8 cellular contexts compared by ENCODE assay signal in the genomic region with DNA sequence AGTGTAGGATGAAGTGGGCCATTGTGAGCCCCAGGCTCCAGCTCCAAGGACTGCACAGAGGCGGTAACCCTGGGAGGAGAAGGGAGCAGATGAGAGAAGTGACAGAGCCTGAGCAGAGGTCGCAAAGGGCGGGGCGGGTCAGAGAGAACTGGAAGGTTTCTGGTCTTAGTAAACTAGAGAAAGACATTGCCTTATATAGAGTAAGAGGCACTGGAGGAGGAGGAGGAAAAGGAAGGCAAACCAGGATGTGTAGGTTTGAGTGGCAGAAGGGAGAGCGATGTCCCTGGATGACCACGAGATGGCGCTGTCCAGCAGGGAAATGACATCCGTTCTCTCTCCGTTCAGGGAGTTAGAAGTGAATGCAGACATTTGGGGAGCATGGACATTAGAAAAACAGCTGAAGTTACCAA. TPM values are rescaled to one million over a fixed set of nuclear protein-coding genes. Genes with fewer than 3 reads are reported as not detected.
A peak's percentile ranks its signal among the peaks of the same experiment; 100 is the strongest.
DNase-seq lines count a peak whose midpoint lies in the region; ATAC-seq, FAIRE-seq and TF ChIP-seq lines count a peak whose summit lies in the region.

No MANE protein-coding gene starts in this region.

- no peaks in the 10 kb centered on the region for H3K9me2 ChIP-seq in GM23338 (ENCODE audit: insufficient read depth)

- peak; percentile 94 for FAIRE-seq in urothelium cell line (lab: Jason Lieb, UNC)

- no peak overlapping the region for H3K4me3 Mint-ChIP-seq in GM23338

- no peaks in the 10 kb centered on the region for H3F3A ChIP-seq in GM23338 (replicated peaks; ENCODE audit: low read depth)

- H2AFZ ChIP-seq in GM23338: peak overlapping the region; percentile 67

- peak overlapping the region; percentile 33; the same call in 1 of the 2 replicates for H3K27ac Mint-ChIP-seq in GM23338

- H3K4me2 ChIP-seq in GM23338: peak overlapping the region; percentile 19; the same call in 1 of the 2 replicates

- peak; percentile 96 for ATAC-seq in GM23338

- TF ChIP-seq CTCF in GM23338 (conservative IDR thresholded peaks at IDR 0.05; ENCODE audit: low read depth in 2 of 2): peak; percentile 89 to 100

- H3K79me2 ChIP-seq in GM23338 (replicated peaks; ENCODE audit: insufficient read depth): no peaks in the 10 kb centered on the region

- DNase-seq in ELR (ENCODE audit: low read depth) (peak; percentile 74), GM23338 (ENCODE audit: low spot score) (peak; percentile 95), LoVo (ENCODE audit: low spot score) (peak; percentile 85), SK-N-DZ (ENCODE audit: low spot score) (peak; percentile 64), head of caudate nucleus (peak; percentile 62 to 92 (median 83)), posterior cingulate gyrus (peak; percentile 52 to 97 (median 82)), urothelium cell line (ENCODE audit: low spot score) (peak; percentile 80)
- DNase-seq in activated naive CD4-positive, alpha-beta T cell treated with anti-CD3 and anti-CD28 coated beads, Interleukin-2, amount 50 U/mL, for 16 hours: peak; percentile 62

- no peaks in the 10 kb centered on the region for H4K20me1 ChIP-seq in GM23338 (replicated peaks; ENCODE audit: insufficient read depth)

- H3K9me3 Mint-ChIP-seq in GM23338: peaks cover 29% of the 10 kb centered on the region

- H3K4me1 Mint-ChIP-seq in GM23338: peaks cover 9% of the 10 kb centered on the region; the same call in 2 of the 3 replicates

- H3K36me3 ChIP-seq in GM23338 (ENCODE audit: insufficient read depth): no peaks in the 10 kb centered on the region; the same call in 1 of the 2 replicates

- H3K27me3 ChIP-seq in GM23338 (ENCODE audit: insufficient read depth): no peaks in the 10 kb centered on the region

- H3K4me3 ChIP-seq in GM23338: no peak overlapping the region

- peaks cover 14% of the 10 kb centered on the region for H3K36me3 Mint-ChIP-seq in GM23338 (ENCODE audit: low read depth)

- intact Hi-C loops in head of caudate nucleus (cut with DNase I): loop anchor here (5.0 kb wide), 1 partner anchor 163 kb away; no protein-coding TSS in a partner anchor
- intact Hi-C loops in posterior cingulate gyrus (cut with DNase I): loop anchor here (1.0 to 5.0 kb wide), 3 partner anchors 62 to 922 kb away; no protein-coding TSS in a partner anchor

- H3K4me1 ChIP-seq in GM23338 (ENCODE audit: insufficient read depth): peaks cover 6% of the 10 kb centered on the region; the same call in 1 of the 2 replicates

- peaks cover 5% of the 10 kb centered on the region for H3K27me3 Mint-ChIP-seq in GM23338 (ENCODE audit: insufficient read depth, low read depth, poor library complexity)

- H3K27ac ChIP-seq in GM23338 (ENCODE audit: low read depth): no peak overlapping the region

TF ChIP-seq in GM23338, 12 proteins besides CTCF, POLR2A, EP300 and RAD21:
- no peak for TF ChIP-seq CREB1 (CRISPR knock-in tag; IDR thresholded peaks at IDR 0.05; ENCODE audit: low read depth)
- TF ChIP-seq, protein P1, sequence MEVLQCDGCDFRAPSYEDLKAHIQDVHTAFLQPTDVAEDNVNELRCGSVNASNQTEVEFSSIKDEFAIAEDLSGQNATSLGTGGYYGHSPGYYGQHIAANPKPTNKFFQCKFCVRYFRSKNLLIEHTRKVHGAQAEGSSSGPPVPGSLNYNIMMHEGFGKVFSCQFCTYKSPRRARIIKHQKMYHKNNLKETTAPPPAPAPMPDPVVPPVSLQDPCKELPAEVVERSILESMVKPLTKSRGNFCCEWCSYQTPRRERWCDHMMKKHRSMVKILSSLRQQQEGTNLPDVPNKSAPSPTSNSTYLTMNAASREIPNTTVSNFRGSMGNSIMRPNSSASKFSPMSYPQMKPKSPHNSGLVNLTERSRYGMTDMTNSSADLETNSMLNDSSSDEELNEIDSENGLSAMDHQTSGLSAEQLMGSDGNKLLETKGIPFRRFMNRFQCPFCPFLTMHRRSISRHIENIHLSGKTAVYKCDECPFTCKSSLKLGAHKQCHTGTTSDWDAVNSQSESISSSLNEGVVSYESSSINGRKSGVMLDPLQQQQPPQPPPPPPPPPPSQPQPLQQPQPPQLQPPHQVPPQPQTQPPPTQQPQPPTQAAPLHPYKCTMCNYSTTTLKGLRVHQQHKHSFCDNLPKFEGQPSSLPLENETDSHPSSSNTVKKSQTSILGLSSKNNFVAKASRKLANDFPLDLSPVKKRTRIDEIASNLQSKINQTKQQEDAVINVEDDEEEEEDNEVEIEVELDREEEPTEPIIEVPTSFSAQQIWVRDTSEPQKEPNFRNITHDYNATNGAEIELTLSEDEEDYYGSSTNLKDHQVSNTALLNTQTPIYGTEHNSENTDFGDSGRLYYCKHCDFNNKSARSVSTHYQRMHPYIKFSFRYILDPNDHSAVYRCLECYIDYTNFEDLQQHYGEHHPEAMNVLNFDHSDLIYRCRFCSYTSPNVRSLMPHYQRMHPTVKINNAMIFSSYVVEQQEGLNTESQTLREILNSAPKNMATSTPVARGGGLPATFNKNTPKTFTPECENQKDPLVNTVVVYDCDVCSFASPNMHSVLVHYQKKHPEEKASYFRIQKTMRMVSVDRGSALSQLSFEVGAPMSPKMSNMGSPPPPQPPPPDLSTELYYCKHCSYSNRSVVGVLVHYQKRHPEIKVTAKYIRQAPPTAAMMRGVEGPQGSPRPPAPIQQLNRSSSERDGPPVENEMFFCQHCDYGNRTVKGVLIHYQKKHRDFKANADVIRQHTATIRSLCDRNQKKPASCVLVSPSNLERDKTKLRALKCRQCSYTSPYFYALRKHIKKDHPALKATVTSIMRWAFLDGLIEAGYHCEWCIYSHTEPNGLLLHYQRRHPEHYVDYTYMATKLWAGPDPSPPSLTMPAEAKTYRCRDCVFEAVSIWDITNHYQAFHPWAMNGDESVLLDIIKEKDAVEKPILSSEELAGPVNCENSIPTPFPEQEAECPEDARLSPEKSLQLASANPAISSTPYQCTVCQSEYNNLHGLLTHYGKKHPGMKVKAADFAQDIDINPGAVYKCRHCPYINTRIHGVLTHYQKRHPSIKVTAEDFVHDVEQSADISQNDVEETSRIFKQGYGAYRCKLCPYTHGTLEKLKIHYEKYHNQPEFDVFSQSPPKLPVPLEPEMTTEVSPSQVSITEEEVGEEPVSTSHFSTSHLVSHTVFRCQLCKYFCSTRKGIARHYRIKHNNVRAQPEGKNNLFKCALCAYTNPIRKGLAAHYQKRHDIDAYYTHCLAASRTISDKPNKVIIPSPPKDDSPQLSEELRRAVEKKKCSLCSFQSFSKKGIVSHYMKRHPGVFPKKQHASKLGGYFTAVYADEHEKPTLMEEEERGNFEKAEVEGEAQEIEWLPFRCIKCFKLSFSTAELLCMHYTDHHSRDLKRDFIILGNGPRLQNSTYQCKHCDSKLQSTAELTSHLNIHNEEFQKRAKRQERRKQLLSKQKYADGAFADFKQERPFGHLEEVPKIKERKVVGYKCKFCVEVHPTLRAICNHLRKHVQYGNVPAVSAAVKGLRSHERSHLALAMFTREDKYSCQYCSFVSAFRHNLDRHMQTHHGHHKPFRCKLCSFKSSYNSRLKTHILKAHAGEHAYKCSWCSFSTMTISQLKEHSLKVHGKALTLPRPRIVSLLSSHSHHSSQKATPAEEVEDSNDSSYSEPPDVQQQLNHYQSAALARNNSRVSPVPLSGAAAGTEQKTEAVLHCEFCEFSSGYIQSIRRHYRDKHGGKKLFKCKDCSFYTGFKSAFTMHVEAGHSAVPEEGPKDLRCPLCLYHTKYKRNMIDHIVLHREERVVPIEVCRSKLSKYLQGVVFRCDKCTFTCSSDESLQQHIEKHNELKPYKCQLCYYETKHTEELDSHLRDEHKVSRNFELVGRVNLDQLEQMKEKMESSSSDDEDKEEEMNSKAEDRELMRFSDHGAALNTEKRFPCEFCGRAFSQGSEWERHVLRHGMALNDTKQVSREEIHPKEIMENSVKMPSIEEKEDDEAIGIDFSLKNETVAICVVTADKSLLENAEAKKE (CRISPR knock-in tag; IDR thresholded peaks at IDR 0.05): no peak

RNA-seq across cellular contexts. Expression of a gene that starts 49.0 kb away (rescaled TPM):
- 7.7 and 10.1 TPM in 2 replicates for total RNA-seq in GM23338 (2014; rRNA removed; shearing (Covaris generic))
- polyA plus RNA-seq in GM23338 (2016; fragmentation: Nextera tagmentation; extraction: Ambion mirVana): 3.8 and 4.5 TPM in 2 replicates
- 0.50 and 1.0 TPM in 2 replicates for polyA plus RNA-seq in SK-N-DZ (2014; cell fraction: cytosol; rRNA removed)
- 1.0 and 1.8 TPM in 2 replicates for polyA plus RNA-seq in SK-N-DZ (2014; cell fraction: nucleus; rRNA removed)
